10 cellular contexts compared by ENCODE assay signal in the genomic region with DNA sequence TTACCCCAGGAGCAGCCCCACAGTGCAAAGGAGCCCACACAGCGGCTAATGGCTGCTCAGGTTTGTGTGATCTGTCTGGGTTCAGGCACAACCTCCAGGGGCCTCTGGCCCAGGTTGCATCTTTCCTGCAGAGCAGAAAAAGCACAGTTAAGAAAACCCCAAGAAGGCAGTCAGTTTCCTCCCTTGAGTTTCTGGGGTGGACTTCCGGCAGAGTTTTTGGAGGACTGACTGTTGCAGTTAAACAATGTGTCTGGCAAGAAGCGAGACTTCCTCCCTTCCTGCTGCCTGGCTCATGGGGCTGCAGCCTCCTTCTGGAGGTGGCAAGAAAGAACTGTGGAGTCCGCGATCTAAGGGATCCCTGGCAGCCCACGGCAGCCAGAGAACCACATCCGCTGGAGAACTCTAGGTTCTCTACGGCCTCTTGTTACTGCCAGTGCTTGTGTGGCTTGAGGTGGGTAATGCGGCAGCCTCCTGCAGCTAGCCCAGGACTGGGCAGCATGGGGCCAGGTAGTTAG.
A peak's percentile ranks its signal among the peaks of the same experiment; 100 is the strongest.
DNase-seq lines count a peak whose midpoint lies in the region; ATAC-seq and TF ChIP-seq lines count a peak whose summit lies in the region.
"Had no signal": no experiment of that assay in that cellular context is flagged by ENCODE, and none has a peak within 500 bp of the region (broad histone marks: within the 10 kb centered on the region; RNA-seq: fewer than 3 reads in every experiment).

No MANE protein-coding gene starts in this region.

- H4K20me1 ChIP-seq in osteoblast (ENCODE audit: insufficient read depth, low read length): no peaks in the 10 kb centered on the region

- no peaks in the 10 kb centered on the region for H3K9me3 ChIP-seq in osteoblast (ENCODE audit: low read depth, low read length)

- H3K27ac ChIP-seq in osteoblast (ENCODE audit: low read depth, low read length): no peak overlapping the region

- no peaks in the 10 kb centered on the region for H3K4me1 ChIP-seq in osteoblast (ENCODE audit: insufficient read depth, low read length)

- no peaks in the 10 kb centered on the region for H3K36me3 ChIP-seq in osteoblast (ENCODE audit: insufficient read depth, low read length)

- no peak overlapping the region for H3K4me3 ChIP-seq in osteoblast (ENCODE audit: insufficient read depth, low read length)

- peak overlapping the region; percentile 36 for H3K4me2 ChIP-seq in osteoblast (ENCODE audit: insufficient read depth, low read length)

- ATAC-seq in GM18870 (IDR thresholded peaks at IDR 0.05; ENCODE audit: unreplicated experiment): peak; percentile 40
- ATAC-seq in HG02981 (IDR thresholded peaks at IDR 0.05; ENCODE audit: unreplicated experiment): peak; percentile 57
- ATAC-seq: HCT116, Panc1 had no signal

- TF ChIP-seq CTCF in osteoblast (IDR thresholded peaks at IDR 0.05; ENCODE audit: extremely low read depth, low read depth, low read length): no peak

- peak overlapping the region; percentile 85 for H2AFZ ChIP-seq in osteoblast (ENCODE audit: low read length)

- H3K79me2 ChIP-seq in osteoblast (ENCODE audit: insufficient read depth, low read length): no peaks in the 10 kb centered on the region

- H3K27me3 ChIP-seq in osteoblast (ENCODE audit: insufficient read depth, low read length): no peaks in the 10 kb centered on the region

- peak; percentile 19 to 40 for DNase-seq in activated CD4-positive, alpha-beta T cell treated with anti-CD3 and anti-CD28 coated beads, Interleukin-2, amount 50 U/mL, for 48 hours
- no peak for DNase-seq in osteoblast (ENCODE audit: insufficient read length, low spot score, missing footprints)
- DNase-seq in DMS 273 (lab: John Stamatoyannopoulos, UW; ENCODE audit: unreplicated experiment): no peak
- no peak for DNase-seq in NCI-H1436 treated with DMSO at 0.1 percent for 48 hours (lab: John Stamatoyannopoulos, UW)
- no peak for DNase-seq in HuH-7.5 (ENCODE audit: low spot score)
- DNase-seq in HPDE6-E6E7 (ENCODE audit: extremely low spot score): no peak

Comparison
In these comparisons a context has a peak if more than half of its experiments do, and no peak if none do; other contexts are left out.
1. DNase-seq: peak in activated CD4-positive, alpha-beta T cell treated with anti-CD3 and anti-CD28 coated beads, Interleukin-2, amount 50 U/mL, for 48 hours (2 of 2); none in osteoblast (single experiment), DMS 273 (single experiment), NCI-H1436 treated with DMSO at 0.1 percent for 48 hours (single experiment), HuH-7.5 (single experiment) and HPDE6-E6E7 (single experiment).